8 cellular contexts compared by ENCODE assay signal in genomic region chr11:116499396-116500001, GRCh38.
A peak's percentile ranks its signal among the peaks of the same experiment; 100 is the strongest.
DNase-seq lines count a peak whose midpoint lies in the region; ATAC-seq lines count a peak whose summit lies in the region.

No MANE protein-coding gene starts in this region.

- peak; percentile 57 for DNase-seq in AG20443 (ENCODE audit: low spot score)
- peak; percentile 55 for DNase-seq in GM19240 (ENCODE audit: insufficient read length, low spot score)
- peak; percentile 40 for DNase-seq in NCI-H510A treated with DMSO at 0.1 percent for 48 hours (lab: John Stamatoyannopoulos, UW)
- DNase-seq in activated CD8-positive, alpha-beta memory T cell treated with anti-CD3 and anti-CD28 coated beads for 48 hours (ENCODE audit: low read depth in 2 of 3, low spot score in 2 of 3): peak; percentile 19 to 64 (median 23)
- peak; percentile 76 for DNase-seq in Right ventricle myocardium superior
- DNase-seq in renal cortical epithelial cell (ENCODE audit: low read depth): peak; percentile 28
- no peak for DNase-seq in HCEC 1CT
- no peak for DNase-seq in T1000 (lab: John Stamatoyannopoulos, UW)

- intact Hi-C loops in Right ventricle myocardium superior (cut with DNase I): no loop called here

- peak; percentile 70 for ATAC-seq in Right ventricle myocardium superior (ENCODE audit: poor library complexity)

Comparison
In these comparisons a context has a peak if more than half of its experiments do, and no peak if none do; other contexts are left out.
1. DNase-seq: peak in AG20443 (single experiment), GM19240 (single experiment), NCI-H510A treated with DMSO at 0.1 percent for 48 hours (single experiment), activated CD8-positive, alpha-beta memory T cell treated with anti-CD3 and anti-CD28 coated beads for 48 hours (3 of 3), Right ventricle myocardium superior (single experiment) and renal cortical epithelial cell (single experiment); none in HCEC 1CT (single experiment) and T1000 (single experiment).